In genomic region chr17:61723914-61724313, GRCh38 we compare ENCODE assay signal across 28 cellular contexts.
"Had no signal": no experiment of that assay in that cellular context is flagged by ENCODE, and none has a peak within 500 bp of the region (broad histone marks: within the 10 kb centered on the region; RNA-seq: fewer than 3 reads in every experiment).

No MANE protein-coding gene starts in this region.

- ATAC-seq: naive thymus-derived CD8-positive, alpha-beta T cell; natural killer cell treated with Interleukin-12 subunit alpha and Interleukin-12 subunit beta and Interleukin-15 and Interleukin-18, amount 100 ng/mL, for 72 hours; pancreas; right cardiac atrium; right lobe of liver; stimulated activated memory B cell treated with anti-CD40 and anti-IgM and Interleukin-4, amounts not matched to agents 10 μg/mL and 1 μg/mL and 100 μg/mL, for 72 hours; stimulated activated naive CD8-positive, alpha-beta T cell treated with anti-CD3 and anti-CD28 coated beads, Interleukin-15, amount 100 ng/mL, for 72 hours; stimulated activated naive CD8-positive, alpha-beta T cell treated with anti-CD3 and anti-CD28 coated beads, Interleukin-15, Interleukin-2, amounts not matched to agents 100 U/mL and 50 U/mL, for 24 hours had no signal

- H3K4me3 ChIP-seq: pancreas, prostate gland, right lobe of liver, sigmoid colon, thoracic aorta, thyroid gland, tibial nerve, upper lobe of left lung, uterus had no signal

- H3K9me3 ChIP-seq: neutrophil, pancreas, prostate gland, right lobe of liver, sigmoid colon, thoracic aorta, thyroid gland, upper lobe of left lung, uterus had no signal

- H3K36me3 ChIP-seq: pancreas, prostate gland, right lobe of liver, sigmoid colon, thoracic aorta, thyroid gland, tibial nerve, upper lobe of left lung, uterus had no signal

- DNase-seq: naive B cell; naive thymus-derived CD8-positive, alpha-beta T cell; nephron progenitor cell; nucleus accumbens; pancreas; retina; right cardiac atrium; right lobe of liver; sigmoid colon; small intestine; stimulated activated CD4-positive, alpha-beta T cell treated with anti-CD3 and anti-CD28 coated beads, Interleukin-15, amount 100 ng/mL, for 24 hours; stimulated activated CD4-positive, alpha-beta T cell treated with anti-CD3 and anti-CD28 coated beads, Interleukin-2, amount 100 ng/mL, for 24 hours; stimulated activated CD4-positive, alpha-beta T cell treated with anti-CD3 and anti-CD28 coated beads, Interleukin-4, amount 100 ng/mL, for 1 hour; stimulated activated CD4-positive, alpha-beta T cell treated with anti-CD3 and anti-CD28 coated beads, Interleukin-4, amount 100 ng/mL, for 4 hours; stimulated activated CD8-positive, alpha-beta memory T cell treated with anti-CD3 and anti-CD28 coated beads, Interleukin-4, amount 100 ng/mL, for 48 hours; stimulated activated naive CD4-positive, alpha-beta T cell; stimulated activated naive CD8-positive, alpha-beta T cell treated with anti-CD3 and anti-CD28 coated beads, Interleukin-15, amount 100 ng/mL, for 72 hours; stimulated activated naive CD8-positive, alpha-beta T cell treated with anti-CD3 and anti-CD28 coated beads, Interleukin-15, Interleukin-2, amounts not matched to agents 100 U/mL and 50 U/mL, for 24 hours; thyroid gland; trophoblast cell; upper lobe of left lung; uterus had no signal

- H3K27me3 ChIP-seq: neutrophil, pancreas, right lobe of liver, sigmoid colon, thyroid gland, tibial nerve, upper lobe of left lung, uterus had no signal

- H3K4me1 ChIP-seq: pancreas, prostate gland, right lobe of liver, sigmoid colon, thyroid gland, tibial nerve, upper lobe of left lung, uterus had no signal

- FAIRE-seq: pancreas, small intestine had no signal

- H3K27ac ChIP-seq: neutrophil, pancreas, prostate gland, right lobe of liver, sigmoid colon, thoracic aorta, thyroid gland, tibial nerve, upper lobe of left lung, uterus had no signal
